8 cellular contexts compared by ENCODE assay signal in the genomic region with DNA sequence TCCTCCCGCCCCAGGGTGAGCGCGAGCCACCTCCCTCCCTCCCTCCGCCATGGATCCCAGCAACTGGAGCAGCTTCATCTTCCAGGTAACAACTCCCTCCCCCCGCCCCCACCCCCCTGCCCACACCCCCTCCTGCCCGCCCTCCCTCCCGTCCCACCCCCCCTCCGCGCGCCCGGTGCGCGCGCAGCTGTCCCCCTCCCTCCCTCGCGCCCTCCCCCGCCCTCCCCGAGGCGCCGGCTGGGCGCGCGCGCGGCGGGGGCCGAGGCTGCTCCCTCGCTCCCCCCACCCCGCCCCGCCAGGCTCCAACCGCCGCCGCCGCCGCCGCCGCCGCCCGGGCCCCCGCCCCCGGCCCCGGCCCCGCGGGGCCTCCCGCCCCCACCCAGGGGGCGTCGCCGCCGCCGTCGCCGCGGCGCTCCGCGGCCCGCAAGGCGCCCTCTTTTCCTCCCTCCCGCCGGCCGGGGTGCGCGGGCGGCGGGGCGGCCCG. TPM values are rescaled to one million over a fixed set of nuclear protein-coding genes. Genes with fewer than 3 reads are reported as not detected.
DNase-seq lines count a peak whose midpoint lies in the region; ATAC-seq and TF ChIP-seq lines count a peak whose summit lies in the region.

A gene (plus strand): TSS at position 434 of the 484 bp plus-strand sequence. CDS start 173 bp downstream, outside the sequence.

- H3K4me3 ChIP-seq in SK-N-MC: peak within 1 kb of the TSS; percentile 91

- H3K36me3 Mint-ChIP-seq in HFFc6 (ENCODE audit: low read depth): peaks cover 17% of the 10 kb centered on the region
- peaks cover 52% of the 10 kb centered on the region for H3K36me3 Mint-ChIP-seq in central memory CD8-positive, alpha-beta T cell (ENCODE audit: insufficient read depth)
- peaks cover 94% of the 10 kb centered on the region for H3K36me3 Mint-ChIP-seq in stimulated activated effector memory CD8-positive, alpha-beta T cell treated with anti-CD3 and anti-CD28 coated beads, Interleukin-12 subunit alpha, Interleukin-12 subunit beta, amount 100 ng/mL, for 72 hours

- ATAC-seq in central memory CD8-positive, alpha-beta T cell (replicated peaks; ENCODE audit: extremely low read depth, poor library complexity, severe bottlenecking): no peak
- ATAC-seq in left lobe of liver: peak; percentile 14
- no peak for ATAC-seq in stimulated activated effector memory CD8-positive, alpha-beta T cell treated with anti-CD3 and anti-CD28 coated beads, Interleukin-12 subunit alpha, Interleukin-12 subunit beta, amount 100 ng/mL, for 72 hours
- ATAC-seq in HG03095 (IDR thresholded peaks at IDR 0.05; ENCODE audit: unreplicated experiment): no peak
- no peak for ATAC-seq in GM18870 (IDR thresholded peaks at IDR 0.05; ENCODE audit: unreplicated experiment)

- H3K9ac ChIP-seq in SK-N-MC (ENCODE audit: insufficient read length): peak within 1 kb of the TSS; percentile 91

- peaks cover 56% of the 10 kb centered on the region for H3K36me3 ChIP-seq in SK-N-MC (ENCODE audit: insufficient read depth, low read length)

- peak within 1 kb of the TSS; percentile 97 for H3K27ac ChIP-seq in SK-N-MC

- peak within 1 kb of the TSS; percentile 97 for H3K4me3 Mint-ChIP-seq in HFFc6
- peak within 1 kb of the TSS; percentile 96 for H3K4me3 Mint-ChIP-seq in central memory CD8-positive, alpha-beta T cell
- H3K4me3 Mint-ChIP-seq in stimulated activated effector memory CD8-positive, alpha-beta T cell treated with anti-CD3 and anti-CD28 coated beads, Interleukin-12 subunit alpha, Interleukin-12 subunit beta, amount 100 ng/mL, for 72 hours: peak within 1 kb of the TSS; percentile 97

- no peaks in the 10 kb centered on the region for H3K9me3 ChIP-seq in SK-N-MC (ENCODE audit: low read depth, low read length)

- TF ChIP-seq CTCF in HFFc6 (IDR thresholded peaks at IDR 0.05): no peak

- peaks cover 6% of the 10 kb centered on the region for H3K27me3 Mint-ChIP-seq in HFFc6 (ENCODE audit: insufficient read depth)
- H3K27me3 Mint-ChIP-seq in central memory CD8-positive, alpha-beta T cell: no peaks in the 10 kb centered on the region

- DNase-seq in CMK (ENCODE audit: low read depth) (peak; percentile 87), HFFc6 (peak; percentile 85), SK-N-MC (ENCODE audit: low read depth, low spot score) (peak; percentile 60), left lobe of liver (ENCODE audit: low spot score) (no peak)
- no peak for DNase-seq in central memory CD8-positive, alpha-beta T cell (ENCODE audit: low spot score in 2 of 2)
- DNase-seq in stimulated activated effector memory CD8-positive, alpha-beta T cell treated with anti-CD3 and anti-CD28 coated beads, Interleukin-12 subunit alpha, Interleukin-12 subunit beta, amount 100 ng/mL, for 72 hours (ENCODE audit: low spot score in 2 of 2): peak in 1 of 2 donors; percentile 51

- H3K4me1 Mint-ChIP-seq in HFFc6 (ENCODE audit: low read depth): peaks cover 55% of the 10 kb centered on the region
- peaks cover 57% of the 10 kb centered on the region for H3K4me1 Mint-ChIP-seq in central memory CD8-positive, alpha-beta T cell
- H3K4me1 Mint-ChIP-seq in stimulated activated effector memory CD8-positive, alpha-beta T cell treated with anti-CD3 and anti-CD28 coated beads, Interleukin-12 subunit alpha, Interleukin-12 subunit beta, amount 100 ng/mL, for 72 hours: peaks cover 62% of the 10 kb centered on the region

- H3K9me3 Mint-ChIP-seq in HFFc6: no peaks in the 10 kb centered on the region
- no peaks in the 10 kb centered on the region for H3K9me3 Mint-ChIP-seq in central memory CD8-positive, alpha-beta T cell
- H3K9me3 Mint-ChIP-seq in stimulated activated effector memory CD8-positive, alpha-beta T cell treated with anti-CD3 and anti-CD28 coated beads, Interleukin-12 subunit alpha, Interleukin-12 subunit beta, amount 100 ng/mL, for 72 hours: no peaks in the 10 kb centered on the region

- H3K27ac Mint-ChIP-seq in HFFc6: peak within 1 kb of the TSS; percentile 99
- H3K27ac Mint-ChIP-seq in central memory CD8-positive, alpha-beta T cell (ENCODE audit: low read depth): peak within 1 kb of the TSS; percentile 99
- peak within 1 kb of the TSS; percentile 100 for H3K27ac Mint-ChIP-seq in stimulated activated effector memory CD8-positive, alpha-beta T cell treated with anti-CD3 and anti-CD28 coated beads, Interleukin-12 subunit alpha, Interleukin-12 subunit beta, amount 100 ng/mL, for 72 hours

RNA-seq across cellular contexts. Expression of the gene that starts here (rescaled TPM):
- 100 to 1,000 TPM; 148 to 178 (median 165) TPM for total RNA-seq in HFFc6 (2021; fragmentation: NEBNext Ultra II Directional; extraction: Animal tissue kit (Norgen Biotek cat#: 25700))
- 101 TPM for total RNA-seq in left lobe of liver

Comparison
In these comparisons a context has a peak if more than half of its experiments do, and no peak if none do; other contexts are left out.
1. DNase-seq: peak in CMK (single experiment), HFFc6 (single experiment) and SK-N-MC (single experiment); none in central memory CD8-positive, alpha-beta T cell (0 of 2) and left lobe of liver (single experiment).
2. Peak in every context shown above with its lines, with median percentiles within 50 percentile points of each other: H3K27ac Mint-ChIP-seq and H3K4me3 Mint-ChIP-seq.